ENCODE assay signal across 1 cellular context in the genomic region with DNA sequence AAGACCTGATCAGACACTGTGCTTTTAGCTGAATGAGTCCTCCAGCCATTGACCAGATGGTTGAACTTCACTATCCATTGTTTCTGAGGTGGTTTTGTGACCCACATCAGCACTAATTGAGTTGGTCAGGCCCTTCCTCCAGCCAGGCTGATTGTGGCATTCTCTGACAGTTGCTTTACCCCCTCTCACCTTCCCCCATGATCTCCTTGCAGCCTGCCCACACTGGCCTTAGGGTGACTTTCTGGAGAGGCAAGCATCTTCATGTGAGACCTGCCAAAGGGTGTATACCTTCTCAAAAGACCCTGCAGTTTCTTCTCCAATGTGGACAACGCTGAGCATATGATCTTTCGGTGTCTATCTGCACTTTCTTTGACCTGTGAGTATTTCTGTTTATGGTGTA.
A peak's percentile ranks its signal among the peaks of the same experiment; 100 is the strongest.
TF ChIP-seq lines count a peak whose summit lies in the region.

No MANE protein-coding gene starts in this region.

TF ChIP-seq in GM12878, 131 proteins besides CTCF, POLR2A, EP300 and RAD21:
- TF ChIP-seq SMARCA5 (IDR thresholded peaks at IDR 0.05) = peak; percentile 35; the same call in 1 of the 2 replicates
- TF ChIP-seq KLF5 (IDR thresholded peaks at IDR 0.05; ENCODE audit: partially characterized antibody) = no peak
- TF ChIP-seq MTA2 (IDR thresholded peaks at IDR 0.05; ENCODE audit: low read depth) = no peak
- no peak for TF ChIP-seq CBFB (IDR thresholded peaks at IDR 0.05; ENCODE audit: low read depth)
- TF ChIP-seq POU2F2 (IDR thresholded peaks at IDR 0.05; ENCODE audit: borderline replicate concordance, low read depth, low read length) = 0 out of 3 replicates have a peak, but pooled peaks have one; percentile 8
